2 cellular contexts compared by ENCODE assay signal in the genomic region with DNA sequence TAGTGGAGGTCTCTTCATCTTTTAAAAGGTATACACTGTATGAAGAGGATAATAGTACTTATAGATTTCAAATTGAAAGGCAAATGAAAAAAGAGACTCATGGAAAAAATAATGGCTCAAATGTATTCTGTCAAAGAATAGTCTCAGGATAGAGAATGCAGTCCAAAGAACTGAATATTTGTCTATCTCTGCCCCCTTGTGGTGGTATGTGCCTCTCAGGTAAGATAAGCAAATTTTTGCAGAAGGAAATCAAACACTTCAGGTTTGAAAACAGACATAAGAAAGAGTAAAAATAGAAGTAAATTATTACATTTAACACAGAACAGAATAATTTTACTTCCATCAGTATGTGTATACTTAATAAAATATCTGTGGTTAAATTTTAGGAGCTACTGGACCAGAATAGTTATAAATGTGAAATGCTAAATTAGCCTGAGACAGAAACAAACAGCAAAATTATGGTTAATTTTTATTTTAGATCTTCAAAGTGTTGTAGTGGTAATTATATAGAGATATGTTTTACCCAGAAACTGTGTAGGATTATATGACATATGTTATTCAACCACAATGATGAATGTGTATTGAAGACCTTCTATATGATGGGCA.
TF ChIP-seq lines count a peak whose summit lies in the region.

No MANE protein-coding gene starts in this region.

TF ChIP-seq in SK-N-SH, 30 proteins besides CTCF, POLR2A, EP300 and RAD21 (continued from another document):
- TF ChIP-seq SMC3 (IDR thresholded peaks at IDR 0.05; ENCODE audit: low read depth, low read length) (peak; percentile 93), NFIC (IDR thresholded peaks at IDR 0.05; ENCODE audit: borderline replicate concordance) (no peak), MXI1 (IDR thresholded peaks at IDR 0.05; ENCODE audit: low read depth, low read length) (peak; percentile 15; the same call in 1 of the 2 replicates), JUND (IDR thresholded peaks at IDR 0.05) (no peak), GABPA (IDR thresholded peaks at IDR 0.05; ENCODE audit: low read depth) (no peak)

TF ChIP-seq in H1, 55 proteins besides CTCF, POLR2A, EP300 and RAD21:
- TF ChIP-seq TEAD4 (IDR thresholded peaks at IDR 0.05; ENCODE audit: low read depth, low read length) (peak; percentile 75), SUZ12 (IDR thresholded peaks at IDR 0.05; ENCODE audit: low read length) (no peak), BACH1 (IDR thresholded peaks at IDR 0.05; ENCODE audit: low read length) (no peak)
